ENCODE assay signal across 8 cellular contexts in the genomic region with DNA sequence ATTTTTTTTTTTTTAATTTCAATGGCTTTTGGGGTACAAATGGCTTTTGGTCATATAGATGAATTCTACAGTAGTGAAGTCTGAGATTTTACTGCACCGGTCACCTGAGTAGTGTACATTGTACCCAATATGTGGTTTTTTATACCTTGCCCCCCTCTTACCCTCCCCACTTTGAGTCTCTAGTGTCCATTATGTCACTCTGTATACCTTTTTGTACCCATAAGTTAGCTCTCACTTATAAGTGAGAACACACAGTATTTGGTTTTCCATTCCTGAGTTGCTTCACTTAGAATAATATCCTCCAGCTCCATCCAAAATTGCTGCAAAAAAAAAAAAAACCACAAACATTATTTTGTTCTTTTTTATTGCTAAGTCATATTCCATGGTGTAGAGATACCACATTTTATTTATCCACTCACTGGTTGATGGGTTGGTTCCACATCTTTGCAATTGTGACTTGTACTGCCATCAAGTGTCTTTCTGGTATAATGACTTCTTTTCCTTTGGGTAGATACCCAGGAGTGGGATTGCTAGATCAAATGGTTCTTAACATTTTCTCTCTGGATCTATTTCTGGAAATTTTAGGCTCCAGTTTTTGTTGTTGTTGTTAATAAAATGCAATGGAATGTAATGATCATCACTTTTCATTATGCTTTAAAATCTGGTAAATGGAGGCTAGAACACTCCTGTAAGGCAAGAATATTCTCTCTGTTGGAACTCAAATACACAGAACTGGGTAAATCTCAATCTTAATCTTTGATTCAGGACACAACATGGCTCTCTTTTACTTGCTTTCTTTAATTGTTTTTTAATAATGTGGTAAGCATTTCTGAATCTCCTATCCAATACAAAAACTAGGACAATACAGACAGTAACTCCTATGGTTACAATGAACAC. TPM values are rescaled to one million over a fixed set of nuclear protein-coding genes. Genes with fewer than 3 reads are reported as not detected.
DNase-seq lines count a peak whose midpoint lies in the region; ATAC-seq, FAIRE-seq and TF ChIP-seq lines count a peak whose summit lies in the region.

No MANE protein-coding gene starts in this region.

- CTCF ChIA-PET in AG04449 (lab: Yijun Ruan, JAX): interaction anchor here (1.0 kb wide), 1 partner anchor 17 kb away, joined by 4 read pairs; no protein-coding TSS in a partner anchor

- peak overlapping the region; percentile 48 for H3K27ac Mint-ChIP-seq in stimulated activated effector memory CD8-positive, alpha-beta T cell treated with anti-CD3 and anti-CD28 coated beads, Interleukin-12 subunit alpha, Interleukin-12 subunit beta, amount 100 ng/mL, for 72 hours

- no peak for ATAC-seq in stimulated activated effector memory CD8-positive, alpha-beta T cell treated with anti-CD3 and anti-CD28 coated beads, Interleukin-12 subunit alpha, Interleukin-12 subunit beta, amount 100 ng/mL, for 72 hours
- no peak for ATAC-seq in HG03432 (IDR thresholded peaks at IDR 0.05; ENCODE audit: unreplicated experiment)
- no peak for ATAC-seq in HG02571 (IDR thresholded peaks at IDR 0.05; ENCODE audit: unreplicated experiment)
- no peak for ATAC-seq in GM18520 (IDR thresholded peaks at IDR 0.05; ENCODE audit: unreplicated experiment)

- no peak for DNase-seq in AG04449 (ENCODE audit: low read depth, low spot score)
- DNase-seq in GM12891 (ENCODE audit: insufficient read length, low spot score): no peak
- DNase-seq in RPMI7951 (ENCODE audit: low read depth): peak; percentile 55
- peak; percentile 81 for DNase-seq in erythroblast (lab: John Stamatoyannopoulos, UW)
- DNase-seq in stimulated activated effector memory CD8-positive, alpha-beta T cell treated with anti-CD3 and anti-CD28 coated beads, Interleukin-12 subunit alpha, Interleukin-12 subunit beta, amount 100 ng/mL, for 72 hours (ENCODE audit: low spot score in 2 of 2): no peak

- peak overlapping the region; percentile 96 for H3K4me3 Mint-ChIP-seq in stimulated activated effector memory CD8-positive, alpha-beta T cell treated with anti-CD3 and anti-CD28 coated beads, Interleukin-12 subunit alpha, Interleukin-12 subunit beta, amount 100 ng/mL, for 72 hours

- H3K4me1 Mint-ChIP-seq in stimulated activated effector memory CD8-positive, alpha-beta T cell treated with anti-CD3 and anti-CD28 coated beads, Interleukin-12 subunit alpha, Interleukin-12 subunit beta, amount 100 ng/mL, for 72 hours: peaks cover 87% of the 10 kb centered on the region

- peaks cover 100% of the 10 kb centered on the region for H3K36me3 Mint-ChIP-seq in stimulated activated effector memory CD8-positive, alpha-beta T cell treated with anti-CD3 and anti-CD28 coated beads, Interleukin-12 subunit alpha, Interleukin-12 subunit beta, amount 100 ng/mL, for 72 hours

- no peak for TF ChIP-seq POLR2A in GM12891 (IDR thresholded peaks at IDR 0.05; ENCODE audit: low read depth, low read length)
- no peak for TF ChIP-seq POLR2A in erythroblast (IDR thresholded peaks at IDR 0.05; ENCODE audit: low read length)

- POLR2A ChIA-PET in AG04449 (lab: Yijun Ruan, JAX): interaction anchor here (0.7 to 1.5 kb wide), 5 partner anchors 9 to 72 kb away, joined by 3 to 20 read pairs (median 7); a partner anchor contains a TSS

- TF ChIP-seq CTCF in AG04449 (IDR thresholded peaks at IDR 0.05; ENCODE audit: insufficient read depth, low read length, missing control alignments): no peak

- peak overlapping the region; percentile 37 for H3K4me3 ChIP-seq in AG04449 (ENCODE audit: low read depth, low read length)

- H3K9me3 Mint-ChIP-seq in stimulated activated effector memory CD8-positive, alpha-beta T cell treated with anti-CD3 and anti-CD28 coated beads, Interleukin-12 subunit alpha, Interleukin-12 subunit beta, amount 100 ng/mL, for 72 hours: no peaks in the 10 kb centered on the region

- FAIRE-seq in GM12891 (lab: Jason Lieb, UNC): peak; percentile 20

TF ChIP-seq in GM12891, 5 proteins besides CTCF, POLR2A, EP300 and RAD21:
- TF ChIP-seq POLR2AphosphoS5 (IDR thresholded peaks at IDR 0.05; ENCODE audit: low read depth, low read length) (no peak), TAF1 (IDR thresholded peaks at IDR 0.05; ENCODE audit: low read depth, low read length) (no peak), PAX5 (IDR thresholded peaks at IDR 0.05; ENCODE audit: insufficient read depth, low read length, severe bottlenecking) (no peak), SPI1 (IDR thresholded peaks at IDR 0.05; ENCODE audit: low read depth, low read length) (no peak), POU2F2 (IDR thresholded peaks at IDR 0.05; ENCODE audit: low read depth, low read length) (no peak)

RNA-seq across cellular contexts. Expression of a gene that starts 10.3 kb away (rescaled TPM):
- 373 TPM for polyA plus RNA-seq in GM12891 (2012; ENCODE audit: low read depth, missing spikeins)
- 3.5 and 4.7 TPM in 2 replicates for total RNA-seq in RPMI7951 (2014; rRNA removed; shearing (Covaris generic))

RNA-seq across cellular contexts. Expression of a gene that starts 46.5 kb away (rescaled TPM):
- polyA plus RNA-seq in GM12891 (2012; ENCODE audit: low read depth, missing spikeins): 14.3 TPM
- total RNA-seq in RPMI7951 (2014; rRNA removed; shearing (Covaris generic)): 21.9 and 43.8 TPM in 2 replicates

RNA-seq across cellular contexts. Expression of a gene that starts 50.5 kb away (rescaled TPM):
- 15.8 TPM for polyA plus RNA-seq in GM12891 (2012; ENCODE audit: low read depth, missing spikeins)
- total RNA-seq in RPMI7951 (2014; rRNA removed; shearing (Covaris generic)): 0.48 and 0.68 TPM in 2 replicates

Comparison
In these comparisons a context has a peak if more than half of its experiments do, and no peak if none do; other contexts are left out.
1. DNase-seq: peak in RPMI7951 (single experiment) and erythroblast (2 of 2); none in AG04449 (single experiment), GM12891 (single experiment) and stimulated activated effector memory CD8-positive, alpha-beta T cell treated with anti-CD3 and anti-CD28 coated beads, Interleukin-12 subunit alpha, Interleukin-12 subunit beta, amount 100 ng/mL, for 72 hours (0 of 2).